Comparison of ENCODE assay signal across 24 cellular contexts in genomic region chr16:5653789-5654188, GRCh38.
DNase-seq lines count a peak whose midpoint lies in the region; ATAC-seq and TF ChIP-seq lines count a peak whose summit lies in the region.
"Had no signal": no experiment of that assay in that cellular context is flagged by ENCODE, and none has a peak within 500 bp of the region (broad histone marks: within the 10 kb centered on the region; RNA-seq: fewer than 3 reads in every experiment).

No MANE protein-coding gene starts in this region.

- TF ChIP-seq CTCF in WERI-Rb-1 (IDR thresholded peaks at IDR 0.05; ENCODE audit: low read depth, low read length), result no peak
- TF ChIP-seq CTCF in glutamatergic neuron (IDR thresholded peaks at IDR 0.05; ENCODE audit: partially characterized antibody, unreplicated experiment), result no peak

- POLR2A ChIA-PET in T-cell (lab: Charles Lee), result no interaction called here

- no peaks in the 10 kb centered on the region for H3K9me3 ChIP-seq in WERI-Rb-1 (ENCODE audit: severe bottlenecking)
- H3K9me3 ChIP-seq: BE2C, BLaER1 had no signal

- H3K27ac Mint-ChIP-seq in glutamatergic neuron (ENCODE audit: unreplicated experiment) (peak overlapping the region; percentile 43), T-cell (no peak overlapping the region)
- H3K27ac Mint-ChIP-seq: CD14-positive monocyte; CD4-positive, alpha-beta memory T cell; CD8-positive, alpha-beta memory T cell had no signal

- H3K4me3 Mint-ChIP-seq in glutamatergic neuron (ENCODE audit: unreplicated experiment) (no peak overlapping the region), T-cell (no peak overlapping the region)
- H3K4me3 Mint-ChIP-seq: CD14-positive monocyte; CD4-positive, alpha-beta memory T cell; CD4-positive, CD25-positive, alpha-beta regulatory T cell; CD8-positive, alpha-beta memory T cell had no signal

- DNase-seq in NCI-H82 (lab: John Stamatoyannopoulos, UW) (peak; percentile 64), NCI-H82 treated with DMSO at 0.1 percent for 48 hours (lab: John Stamatoyannopoulos, UW; ENCODE audit: unreplicated experiment) (no peak), WERI-Rb-1 (peak; percentile 66), glutamatergic neuron (peak; percentile 30), hepatic stellate cell (ENCODE audit: low spot score) (no peak), T-cell (no peak)
- DNase-seq: 8988T; ACHN; BE2C; C1 segment of cervical spinal cord; CD4-positive, alpha-beta memory T cell; CD4-positive, CD25-positive, alpha-beta regulatory T cell; CD8-positive, alpha-beta memory T cell; COR-L47; DMS 273 treated with DMSO at 0.1 percent for 48 hours; DMS153; DMS53; DND-41; EL; GDM1 had no signal

- no peak overlapping the region for H3K4me3 ChIP-seq in WERI-Rb-1 (ENCODE audit: low read depth, low read length)
- H3K4me3 ChIP-seq: BLaER1, GM12878 had no signal

- CTCF ChIA-PET in T-cell (lab: Charles Lee), result no interaction called here

- no peak overlapping the region for H3K27ac ChIP-seq in WERI-Rb-1
- H3K27ac ChIP-seq: BLaER1 had no signal

- no peaks in the 10 kb centered on the region for H3K27me3 ChIP-seq in WERI-Rb-1 (ENCODE audit: insufficient read depth, low read depth, severe bottlenecking)
- H3K27me3 ChIP-seq: BE2C, BLaER1 had no signal

- H3K36me3 Mint-ChIP-seq in glutamatergic neuron (ENCODE audit: unreplicated experiment) (no peaks in the 10 kb centered on the region), T-cell (no peaks in the 10 kb centered on the region)
- H3K36me3 Mint-ChIP-seq: CD14-positive monocyte; CD4-positive, alpha-beta memory T cell; CD4-positive, CD25-positive, alpha-beta regulatory T cell; CD8-positive, alpha-beta memory T cell had no signal

- peaks cover 7% of the 10 kb centered on the region for H3K27me3 Mint-ChIP-seq in glutamatergic neuron (ENCODE audit: unreplicated experiment)
- peaks cover 0 to 3% of the 10 kb centered on the region in 2 donors for H3K27me3 Mint-ChIP-seq in T-cell
- H3K27me3 Mint-ChIP-seq: CD4-positive, CD25-positive, alpha-beta regulatory T cell had no signal

- H3K9me3 Mint-ChIP-seq in glutamatergic neuron (ENCODE audit: unreplicated experiment) (peaks cover 10% of the 10 kb centered on the region), T-cell (peaks cover 0 to 8% (median 0%) of the 10 kb centered on the region in 3 donors)

- H3K4me1 Mint-ChIP-seq in glutamatergic neuron (ENCODE audit: low read depth, unreplicated experiment) (peaks cover 10% of the 10 kb centered on the region), T-cell (no peaks in the 10 kb centered on the region)
- H3K4me1 Mint-ChIP-seq: CD14-positive monocyte; CD4-positive, alpha-beta memory T cell; CD4-positive, CD25-positive, alpha-beta regulatory T cell; CD8-positive, alpha-beta memory T cell had no signal

- ATAC-seq in GM18870 (IDR thresholded peaks at IDR 0.05; ENCODE audit: unreplicated experiment) (no peak), T-cell (replicated peaks in 1 of 4) (no peak)
- ATAC-seq: GM12878 had no signal

- H3K36me3 ChIP-seq in WERI-Rb-1, result no peaks in the 10 kb centered on the region
- H3K36me3 ChIP-seq: BE2C, BLaER1 had no signal

Comparison
In these comparisons a context has a peak if more than half of its experiments do, and no peak if none do; other contexts are left out.
1. DNase-seq: peak in NCI-H82 (single experiment), WERI-Rb-1 (single experiment) and glutamatergic neuron (single experiment); none in NCI-H82 treated with DMSO at 0.1 percent for 48 hours (single experiment), hepatic stellate cell (single experiment) and T-cell (0 of 34).